24 cellular contexts compared by ENCODE assay signal in genomic region chr3:102133376-102133775, GRCh38.
"Had no signal": no experiment of that assay in that cellular context is flagged by ENCODE, and none has a peak within 500 bp of the region (broad histone marks: within the 10 kb centered on the region; RNA-seq: fewer than 3 reads in every experiment).

No MANE protein-coding gene starts in this region.

- H3K4me3 ChIP-seq: cardiac muscle cell, Peyer's patch had no signal

- DNase-seq: activated CD4-positive, alpha-beta T cell treated with anti-CD3 and anti-CD28 coated beads for 48 hours; activated CD4-positive, alpha-beta T cell treated with anti-CD3 and anti-CD28 coated beads, Interleukin-2, amount 50 U/mL, for 4 hours; activated CD8-positive, alpha-beta memory T cell treated with anti-CD3 and anti-CD28 coated beads, Interleukin-2, amount 50 U/mL, for 4 hours; activated effector memory CD4-positive, alpha-beta T cell treated with anti-CD3 and anti-CD28 coated beads, Interleukin-2, amount 50 U/mL, for 16 hours; activated naive CD4-positive, alpha-beta T cell treated with Interleukin-2 at 50 U/mL for 16 hours; activated naive CD8-positive, alpha-beta T cell treated with anti-CD3 and anti-CD28 coated beads for 36 hours; brain microvascular endothelial cell; IMR-90; Kasumi-1; KBM-7; NCI-H1048; NCI-H1417; NCI-H1930; NCI-H2107; NCI-H510A treated with DMSO at 0.1 percent for 48 hours; NCI-H69; NK-92 treated with Interleukin-12 subunit alpha and Interleukin-12 subunit beta, amount 100 ng/mL, for 24 hours; Peyer's patch; SHP77 treated with DMSO at 0.1 percent for 48 hours had no signal

- H3K27me3 ChIP-seq: brain microvascular endothelial cell, cardiac muscle cell, Peyer's patch had no signal

- H3K27ac ChIP-seq: brain microvascular endothelial cell, cardiac muscle cell, Peyer's patch, RWPE1 had no signal

- H3K27me3 Mint-ChIP-seq: activated naive CD8-positive, alpha-beta T cell treated with anti-CD3 and anti-CD28 coated beads for 36 hours had no signal

- H3K9me3 ChIP-seq: Peyer's patch had no signal

- H3K4me1 ChIP-seq: Peyer's patch had no signal

- H3K9me3 Mint-ChIP-seq: activated naive CD8-positive, alpha-beta T cell treated with anti-CD3 and anti-CD28 coated beads for 36 hours had no signal

- H3K36me3 ChIP-seq: brain microvascular endothelial cell, cardiac muscle cell, Peyer's patch had no signal

- ATAC-seq: activated CD4-positive, CD25-positive, alpha-beta regulatory T cell treated with anti-CD3 and anti-CD28 coated beads, Interleukin-2, amount 50 U/mL, for 24 hours had no signal

- H3K27ac Mint-ChIP-seq: activated naive CD8-positive, alpha-beta T cell treated with anti-CD3 and anti-CD28 coated beads for 36 hours; activated T-helper 1 cell treated with anti-CD3 and anti-CD28 coated beads, Interleukin-12 subunit alpha, Interleukin-12 subunit beta, Interleukin-2, Interleukin-4 antibody, amounts not matched to agents 30 ng/mL and 10 ng/mL and 1 ng/mL, durations not matched to agents 14 hours and 24 hours and 36 hours; T-helper 1 cell treated with Interleukin-12 subunit alpha and Interleukin-12 subunit beta and Interleukin-4 antibody, amounts not matched to agents 30 μg/mL and 1 μg/mL, for 36 hours had no signal

- H3K36me3 Mint-ChIP-seq: activated naive CD8-positive, alpha-beta T cell treated with anti-CD3 and anti-CD28 coated beads for 36 hours had no signal

- H3K4me3 Mint-ChIP-seq: activated naive CD8-positive, alpha-beta T cell treated with anti-CD3 and anti-CD28 coated beads for 36 hours; activated T-helper 1 cell treated with anti-CD3 and anti-CD28 coated beads, Interleukin-12 subunit alpha, Interleukin-12 subunit beta, Interleukin-2, Interleukin-4 antibody, amounts not matched to agents 30 ng/mL and 10 ng/mL and 1 ng/mL, durations not matched to agents 14 hours and 24 hours and 36 hours; T-helper 1 cell treated with Interleukin-12 subunit alpha and Interleukin-12 subunit beta and Interleukin-4 antibody, amounts not matched to agents 30 μg/mL and 1 μg/mL, for 36 hours had no signal
